1 cellular context compared by ENCODE assay signal in the genomic region with DNA sequence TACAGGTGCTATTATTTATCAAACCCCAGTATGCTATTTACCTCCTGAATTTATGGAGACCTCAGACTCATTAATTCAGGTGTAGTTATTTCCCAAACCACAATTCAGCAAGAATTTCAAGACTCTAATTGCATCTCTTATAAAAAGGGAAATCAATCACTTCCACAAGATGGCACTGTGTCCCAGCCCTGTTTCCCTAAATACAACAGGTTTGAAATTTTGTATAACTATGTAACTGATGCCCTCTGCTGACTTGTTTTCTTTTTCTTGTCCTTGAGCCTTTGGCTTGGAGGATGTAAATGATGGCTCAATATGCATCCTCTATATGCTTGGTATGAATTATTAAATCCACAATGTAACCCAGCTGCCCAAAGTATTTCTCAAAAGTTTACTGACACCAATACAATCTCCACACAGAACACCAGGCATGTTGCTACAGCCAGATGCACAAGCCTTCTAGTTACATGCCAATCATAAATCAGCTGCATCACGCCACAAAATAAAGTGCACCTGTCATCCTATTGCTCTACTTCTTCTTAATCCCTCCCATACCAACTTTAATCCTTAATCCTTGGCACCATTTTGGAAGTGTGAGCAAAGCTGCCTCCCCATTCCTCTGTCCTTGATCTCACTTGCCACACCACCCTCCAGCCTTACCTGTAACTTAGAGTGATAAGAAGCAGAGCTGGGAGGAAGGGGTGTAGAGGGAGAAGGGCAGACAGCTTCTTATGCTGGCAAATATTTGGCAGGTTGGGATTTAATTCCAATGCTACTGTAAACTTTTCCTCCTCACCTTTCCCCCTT.
TF ChIP-seq lines count a peak whose summit lies in the region.

No MANE protein-coding gene starts in this region.

TF ChIP-seq in K562, 482 proteins besides CTCF, POLR2A, EP300 and RAD21 (continues in another document):
- no peak for TF ChIP-seq ZNF174 (CRISPR knock-in tag; IDR thresholded peaks at IDR 0.05)
- TF ChIP-seq ZNF217 (CRISPR knock-in tag; IDR thresholded peaks at IDR 0.05) = no peak
- TF ChIP-seq, protein P1, sequence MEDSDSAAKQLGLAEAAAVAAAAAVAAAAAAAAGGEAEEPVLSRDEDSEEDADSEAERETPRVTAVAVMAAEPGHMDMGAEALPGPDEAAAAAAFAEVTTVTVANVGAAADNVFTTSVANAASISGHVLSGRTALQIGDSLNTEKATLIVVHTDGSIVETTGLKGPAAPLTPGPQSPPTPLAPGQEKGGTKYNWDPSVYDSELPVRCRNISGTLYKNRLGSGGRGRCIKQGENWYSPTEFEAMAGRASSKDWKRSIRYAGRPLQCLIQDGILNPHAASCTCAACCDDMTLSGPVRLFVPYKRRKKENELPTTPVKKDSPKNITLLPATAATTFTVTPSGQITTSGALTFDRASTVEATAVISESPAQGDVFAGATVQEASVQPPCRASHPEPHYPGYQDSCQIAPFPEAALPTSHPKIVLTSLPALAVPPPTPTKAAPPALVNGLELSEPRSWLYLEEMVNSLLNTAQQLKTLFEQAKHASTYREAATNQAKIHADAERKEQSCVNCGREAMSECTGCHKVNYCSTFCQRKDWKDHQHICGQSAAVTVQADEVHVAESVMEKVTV (CRISPR knock-in tag; IDR thresholded peaks at IDR 0.05) = peak; percentile 96
- no peak for TF ChIP-seq NFIC (IDR thresholded peaks at IDR 0.05)
- TF ChIP-seq ZNF778 (CRISPR knock-in tag; IDR thresholded peaks at IDR 0.05) = no peak
- no peak for TF ChIP-seq HIVEP1 (CRISPR knock-in tag; IDR thresholded peaks at IDR 0.05)
- no peak for TF ChIP-seq ZFP30 (CRISPR knock-in tag; IDR thresholded peaks at IDR 0.05; ENCODE audit: borderline replicate concordance)
- no peak for TF ChIP-seq POLR3A (IDR thresholded peaks at IDR 0.05; ENCODE audit: borderline replicate concordance, extremely low read depth, insufficient read depth, insufficient read length)
- no peak for TF ChIP-seq NELFE (IDR thresholded peaks at IDR 0.05; ENCODE audit: insufficient read depth, insufficient read length)
- TF ChIP-seq SRF (CRISPR knock-in tag; IDR thresholded peaks at IDR 0.05) = 0 out of 4 replicates have a peak, but pooled peaks of 1 of the 2 experiments have one; percentile 17
- no peak for TF ChIP-seq EGR1 (conservative IDR thresholded peaks at IDR 0.05)
- no peak for TF ChIP-seq PML (IDR thresholded peaks at IDR 0.05; ENCODE audit: low read length)
- TF ChIP-seq ZNF589 (CRISPR knock-in tag; IDR thresholded peaks at IDR 0.05; ENCODE audit: low read depth) = no peak
- no peak for TF ChIP-seq PRMT5 (CRISPR knock-in tag; IDR thresholded peaks at IDR 0.05)
- TF ChIP-seq ZNF77 (CRISPR knock-in tag; IDR thresholded peaks at IDR 0.05) = no peak
- no peak for TF ChIP-seq TEAD2 (tag; IDR thresholded peaks at IDR 0.05)
- TF ChIP-seq SPI1 (IDR thresholded peaks at IDR 0.05; ENCODE audit: borderline replicate concordance, low read depth, low read length) = 0 out of 2 replicates have a peak, but pooled peaks have one; percentile 6
- TF ChIP-seq ARID3A (IDR thresholded peaks at IDR 0.05; ENCODE audit: borderline replicate concordance, low read depth, low read length) = peak; percentile 99
- no peak for TF ChIP-seq ZNF561 (CRISPR knock-in tag; conservative IDR thresholded peaks at IDR 0.05)
- TF ChIP-seq, protein P2, sequence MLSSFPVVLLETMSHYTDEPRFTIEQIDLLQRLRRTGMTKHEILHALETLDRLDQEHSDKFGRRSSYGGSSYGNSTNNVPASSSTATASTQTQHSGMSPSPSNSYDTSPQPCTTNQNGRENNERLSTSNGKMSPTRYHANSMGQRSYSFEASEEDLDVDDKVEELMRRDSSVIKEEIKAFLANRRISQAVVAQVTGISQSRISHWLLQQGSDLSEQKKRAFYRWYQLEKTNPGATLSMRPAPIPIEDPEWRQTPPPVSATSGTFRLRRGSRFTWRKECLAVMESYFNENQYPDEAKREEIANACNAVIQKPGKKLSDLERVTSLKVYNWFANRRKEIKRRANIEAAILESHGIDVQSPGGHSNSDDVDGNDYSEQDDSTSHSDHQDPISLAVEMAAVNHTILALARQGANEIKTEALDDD (IDR thresholded peaks at IDR 0.05) = 0 out of 2 replicates have a peak, but pooled peaks have one; percentile 17
- no peak for TF ChIP-seq MAFF (IDR thresholded peaks at IDR 0.05; ENCODE audit: low read length)
- TF ChIP-seq HMGN3 (IDR thresholded peaks at IDR 0.05; ENCODE audit: borderline replicate concordance, extremely low read depth, insufficient read length, low read depth, low read length) = no peak
- TF ChIP-seq TEAD4 (IDR thresholded peaks at IDR 0.05; ENCODE audit: low read length) = peak; percentile 21; the same call in 1 of the 2 replicates
- TF ChIP-seq TEAD4 (CRISPR knock-in tag; IDR thresholded peaks at IDR 0.05; ENCODE audit: borderline replicate concordance) = no peak
- TF ChIP-seq FOXM1 (IDR thresholded peaks at IDR 0.05; ENCODE audit: low read depth) = no peak
- TF ChIP-seq FOXM1 (CRISPR knock-in tag; IDR thresholded peaks at IDR 0.05; ENCODE audit: low read depth) = no peak
- TF ChIP-seq CTBP1 (IDR thresholded peaks at IDR 0.05; ENCODE audit: borderline replicate concordance) = 0 out of 2 replicates have a peak, but pooled peaks have one; percentile 20
- TF ChIP-seq, protein P3, sequence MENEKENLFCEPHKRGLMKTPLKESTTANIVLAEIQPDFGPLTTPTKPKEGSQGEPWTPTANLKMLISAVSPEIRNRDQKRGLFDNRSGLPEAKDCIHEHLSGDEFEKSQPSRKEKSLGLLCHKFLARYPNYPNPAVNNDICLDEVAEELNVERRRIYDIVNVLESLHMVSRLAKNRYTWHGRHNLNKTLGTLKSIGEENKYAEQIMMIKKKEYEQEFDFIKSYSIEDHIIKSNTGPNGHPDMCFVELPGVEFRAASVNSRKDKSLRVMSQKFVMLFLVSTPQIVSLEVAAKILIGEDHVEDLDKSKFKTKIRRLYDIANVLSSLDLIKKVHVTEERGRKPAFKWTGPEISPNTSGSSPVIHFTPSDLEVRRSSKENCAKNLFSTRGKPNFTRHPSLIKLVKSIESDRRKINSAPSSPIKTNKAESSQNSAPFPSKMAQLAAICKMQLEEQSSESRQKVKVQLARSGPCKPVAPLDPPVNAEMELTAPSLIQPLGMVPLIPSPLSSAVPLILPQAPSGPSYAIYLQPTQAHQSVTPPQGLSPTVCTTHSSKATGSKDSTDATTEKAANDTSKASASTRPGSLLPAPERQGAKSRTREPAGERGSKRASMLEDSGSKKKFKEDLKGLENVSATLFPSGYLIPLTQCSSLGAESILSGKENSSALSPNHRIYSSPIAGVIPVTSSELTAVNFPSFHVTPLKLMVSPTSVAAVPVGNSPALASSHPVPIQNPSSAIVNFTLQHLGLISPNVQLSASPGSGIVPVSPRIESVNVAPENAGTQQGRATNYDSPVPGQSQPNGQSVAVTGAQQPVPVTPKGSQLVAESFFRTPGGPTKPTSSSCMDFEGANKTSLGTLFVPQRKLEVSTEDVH (IDR thresholded peaks at IDR 0.05; ENCODE audit: low read depth, partially characterized antibody) = peak; percentile 21
- no peak for TF ChIP-seq SP2 (IDR thresholded peaks at IDR 0.05; ENCODE audit: extremely low read depth, low read depth, low read length, poor library complexity, severe bottlenecking)
- TF ChIP-seq KLF16 (IDR thresholded peaks at IDR 0.05) = peak; percentile 35; the same call in 1 of the 2 replicates
- TF ChIP-seq ZNF431 (CRISPR knock-in tag; IDR thresholded peaks at IDR 0.05) = peak; percentile 40; the same call in 1 of the 2 replicates
- TF ChIP-seq L3MBTL2 (IDR thresholded peaks at IDR 0.05) = 0 out of 2 replicates have a peak, but pooled peaks have one; percentile 31
- TF ChIP-seq HNRNPLL (IDR thresholded peaks at IDR 0.05; ENCODE audit: low read depth, low read length, poor library complexity, severe bottlenecking) = no peak
- no peak for TF ChIP-seq CBFA2T2 (conservative IDR thresholded peaks at IDR 0.05)
- TF ChIP-seq, protein P4, sequence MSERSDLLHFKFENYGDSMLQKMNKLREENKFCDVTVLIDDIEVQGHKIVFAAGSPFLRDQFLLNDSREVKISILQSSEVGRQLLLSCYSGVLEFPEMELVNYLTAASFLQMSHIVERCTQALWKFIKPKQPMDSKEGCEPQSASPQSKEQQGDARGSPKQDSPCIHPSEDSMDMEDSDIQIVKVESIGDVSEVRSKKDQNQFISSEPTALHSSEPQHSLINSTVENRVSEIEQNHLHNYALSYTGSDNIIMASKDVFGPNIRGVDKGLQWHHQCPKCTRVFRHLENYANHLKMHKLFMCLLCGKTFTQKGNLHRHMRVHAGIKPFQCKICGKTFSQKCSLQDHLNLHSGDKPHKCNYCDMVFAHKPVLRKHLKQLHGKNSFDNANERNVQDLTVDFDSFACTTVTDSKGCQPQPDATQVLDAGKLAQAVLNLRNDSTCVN (CRISPR knock-in tag; IDR thresholded peaks at IDR 0.05) = no peak
- TF ChIP-seq ZNF347 (CRISPR knock-in tag; IDR thresholded peaks at IDR 0.05; ENCODE audit: low read depth) = no peak
- peak in 1 of 2 experiments; percentile 53; a peak in 1 of 4 replicates for TF ChIP-seq RCOR1 (IDR thresholded peaks at IDR 0.05; ENCODE audit: borderline replicate concordance in 1 of 2, low read depth in 2 of 2, low read length in 2 of 2)
- no peak for TF ChIP-seq RNF2 (IDR thresholded peaks at IDR 0.05)
- no peak for TF ChIP-seq ZBTB49 (CRISPR knock-in tag; IDR thresholded peaks at IDR 0.05; ENCODE audit: borderline replicate concordance)
- no peak for TF ChIP-seq ZNF707 (CRISPR knock-in tag; conservative IDR thresholded peaks at IDR 0.05)
- 0 out of 2 replicates have a peak, but pooled peaks have one; percentile 22 for TF ChIP-seq MYBL2 (IDR thresholded peaks at IDR 0.05; ENCODE audit: low read depth)
- TF ChIP-seq MYBL2 (CRISPR knock-in tag; IDR thresholded peaks at IDR 0.05; ENCODE audit: borderline replicate concordance) = no peak
- peak; percentile 84 for TF ChIP-seq SMC3 (conservative IDR thresholded peaks at IDR 0.05; ENCODE audit: insufficient read depth, low read depth, low read length)
- TF ChIP-seq HMG20A (CRISPR knock-in tag; conservative IDR thresholded peaks at IDR 0.05) = no peak
- no peak for TF ChIP-seq FOXO4 (CRISPR knock-in tag; IDR thresholded peaks at IDR 0.05)
- TF ChIP-seq ARID2 (IDR thresholded peaks at IDR 0.05) = peak; percentile 53; the same call in 1 of the 2 replicates
- peak in 1 of 2 experiments; percentile 60; a peak in 1 of 4 replicates for TF ChIP-seq FOXK2 (conservative IDR thresholded peaks at IDR 0.05 in 1 of 2, IDR thresholded peaks at IDR 0.05 in 1 of 2; ENCODE audit: low read depth in 2 of 2)
- TF ChIP-seq NCOA1 (IDR thresholded peaks at IDR 0.05; ENCODE audit: low read depth) = no peak
- TF ChIP-seq, protein P5, sequence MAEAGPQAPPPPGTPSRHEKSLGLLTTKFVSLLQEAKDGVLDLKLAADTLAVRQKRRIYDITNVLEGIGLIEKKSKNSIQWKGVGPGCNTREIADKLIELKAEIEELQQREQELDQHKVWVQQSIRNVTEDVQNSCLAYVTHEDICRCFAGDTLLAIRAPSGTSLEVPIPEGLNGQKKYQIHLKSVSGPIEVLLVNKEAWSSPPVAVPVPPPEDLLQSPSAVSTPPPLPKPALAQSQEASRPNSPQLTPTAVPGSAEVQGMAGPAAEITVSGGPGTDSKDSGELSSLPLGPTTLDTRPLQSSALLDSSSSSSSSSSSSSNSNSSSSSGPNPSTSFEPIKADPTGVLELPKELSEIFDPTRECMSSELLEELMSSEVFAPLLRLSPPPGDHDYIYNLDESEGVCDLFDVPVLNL (CRISPR knock-in tag; IDR thresholded peaks at IDR 0.05; ENCODE audit: low read depth) = no peak
- TF ChIP-seq ZNF512 (tag; IDR thresholded peaks at IDR 0.05) = no peak
- 0 out of 2 replicates have a peak, but pooled peaks have one; percentile 26 for TF ChIP-seq ZNF24 (IDR thresholded peaks at IDR 0.05)
